Comparison of ENCODE assay signal across 9 cellular contexts in the genomic region with DNA sequence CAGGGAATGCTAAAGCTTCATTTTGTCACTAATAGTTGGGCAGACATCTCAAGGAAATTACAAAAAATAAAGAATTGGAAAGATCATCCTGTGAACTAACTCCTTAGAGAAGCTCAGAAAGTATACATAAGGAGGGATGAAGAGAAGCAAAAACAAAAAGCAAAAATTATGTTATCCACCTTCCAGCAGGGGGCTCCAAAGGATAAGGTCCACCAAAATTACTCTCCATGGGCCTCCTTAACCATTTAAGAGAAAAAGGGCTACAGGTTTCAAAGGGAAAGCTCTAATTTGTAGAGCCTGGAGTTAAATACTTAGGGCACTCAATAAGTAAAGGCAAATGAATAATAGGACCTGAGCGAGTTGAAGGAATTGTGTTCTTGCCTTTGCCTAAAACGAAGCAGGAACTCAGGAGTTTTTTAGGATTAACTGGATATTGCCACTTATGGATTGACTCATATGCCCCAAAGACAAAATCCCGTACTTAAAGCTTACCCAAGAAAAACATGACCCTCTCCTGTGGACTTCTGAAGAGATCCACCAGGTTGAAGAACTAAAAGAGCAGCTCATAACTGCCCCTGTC.
DNase-seq lines count a peak whose midpoint lies in the region; ATAC-seq and TF ChIP-seq lines count a peak whose summit lies in the region.
"Had no signal": no experiment of that assay in that cellular context is flagged by ENCODE, and none has a peak within 500 bp of the region (broad histone marks: within the 10 kb centered on the region; RNA-seq: fewer than 3 reads in every experiment).

No MANE protein-coding gene starts in this region.

- TF ChIP-seq POLR2A in prostate gland (IDR thresholded peaks at IDR 0.05), result no peak

- H3K27me3 ChIP-seq in prostate gland (replicated peaks; ENCODE audit: insufficient read depth), result no peaks in the 10 kb centered on the region

- H3K36me3 ChIP-seq in prostate gland, result no peaks in the 10 kb centered on the region

- no peak for ATAC-seq in HG02970 (IDR thresholded peaks at IDR 0.05; ENCODE audit: low FRiP score, unreplicated experiment)

- H3K27ac ChIP-seq in prostate gland, result no peak overlapping the region

- no peaks in the 10 kb centered on the region for H3K4me1 ChIP-seq in prostate gland (replicated peaks)

- H3K9me3 ChIP-seq in prostate gland, result no peaks in the 10 kb centered on the region

- TF ChIP-seq CTCF in AG10803 (conservative IDR thresholded peaks at IDR 0.05; ENCODE audit: low read length), result peak; percentile 36
- TF ChIP-seq CTCF in endothelial cell (IDR thresholded peaks at IDR 0.05; ENCODE audit: unreplicated experiment), result peak; percentile 85
- TF ChIP-seq CTCF in prostate gland (IDR thresholded peaks at IDR 0.05), result peak in 3 of 4 experiments; percentile 15 to 41 (median 18)

- peaks cover 8% of the 10 kb centered on the region for H3K4me1 Mint-ChIP-seq in endothelial cell (ENCODE audit: unreplicated experiment)

- 90% methylated on average over 3 of the region's 3 CpGs for WGBS in prostate gland

- H3K4me3 ChIP-seq in AG10803 (ENCODE audit: low read length), result no peak overlapping the region
- H3K4me3 ChIP-seq in prostate gland, result no peak overlapping the region

- H3K27me3 Mint-ChIP-seq in endothelial cell (ENCODE audit: unreplicated experiment), result no peaks in the 10 kb centered on the region
- H3K27me3 Mint-ChIP-seq: dendritic cell treated with granulocyte-macrophage colony-stimulating factor and Interleukin-4, amounts not matched to agents 40 ng/mL and 50 ng/mL, for 4 days had no signal

- intact Hi-C loops in prostate gland (cut with DNase I), result no loop called here

- no peak overlapping the region for H3K27ac Mint-ChIP-seq in endothelial cell (ENCODE audit: unreplicated experiment)
- H3K27ac Mint-ChIP-seq: dendritic cell treated with granulocyte-macrophage colony-stimulating factor and Interleukin-4, amounts not matched to agents 40 ng/mL and 50 ng/mL, for 4 days had no signal

- DNase-seq in AG10803 (ENCODE audit: low read depth), result peak; percentile 13
- DNase-seq in H4 (ENCODE audit: low spot score), result peak; percentile 48
- DNase-seq in NCI-H526 treated with DMSO at 0.1 percent for 48 hours (lab: John Stamatoyannopoulos, UW), result peak; percentile 7
- DNase-seq in endothelial cell (ENCODE audit: low spot score), result peak; percentile 53
- DNase-seq in prostate gland (ENCODE audit: low spot score), result no peak
- DNase-seq in activated CD4-positive, alpha-beta T cell treated with anti-CD3 and anti-CD28 coated beads, Interleukin-2, amount 50 U/mL, for 1 hour, result no peak
- DNase-seq in COLO668 (lab: John Stamatoyannopoulos, UW; ENCODE audit: unreplicated experiment), result no peak

- no peak overlapping the region for H3K4me3 Mint-ChIP-seq in endothelial cell (ENCODE audit: unreplicated experiment)
- H3K4me3 Mint-ChIP-seq: dendritic cell treated with granulocyte-macrophage colony-stimulating factor and Interleukin-4, amounts not matched to agents 40 ng/mL and 50 ng/mL, for 4 days had no signal

- no peaks in the 10 kb centered on the region for H3K9me3 Mint-ChIP-seq in endothelial cell (ENCODE audit: unreplicated experiment)
- H3K9me3 Mint-ChIP-seq: dendritic cell treated with granulocyte-macrophage colony-stimulating factor and Interleukin-4, amounts not matched to agents 40 ng/mL and 50 ng/mL, for 4 days had no signal

- no peaks in the 10 kb centered on the region for H3K36me3 Mint-ChIP-seq in endothelial cell (ENCODE audit: low read depth, unreplicated experiment)

Comparison
In these comparisons a context has a peak if more than half of its experiments do, and no peak if none do; other contexts are left out.
1. DNase-seq: peak in AG10803 (single experiment), H4 (single experiment), NCI-H526 treated with DMSO at 0.1 percent for 48 hours (single experiment) and endothelial cell (single experiment); none in prostate gland (single experiment), activated CD4-positive, alpha-beta T cell treated with anti-CD3 and anti-CD28 coated beads, Interleukin-2, amount 50 U/mL, for 1 hour (single experiment) and COLO668 (single experiment).
2. CTCF ChIP-seq: peak in every context shown above with its lines; median percentile 85 in endothelial cell; 36 in AG10803; 18 in prostate gland.